In genomic region chr13:33126909-33127607, GRCh38 we compare ENCODE assay signal across 12 cellular contexts.
DNase-seq lines count a peak whose midpoint lies in the region; ATAC-seq, FAIRE-seq and TF ChIP-seq lines count a peak whose summit lies in the region.
"Had no signal": no experiment of that assay in that cellular context is flagged by ENCODE, and none has a peak within 500 bp of the region (broad histone marks: within the 10 kb centered on the region; RNA-seq: fewer than 3 reads in every experiment).

No MANE protein-coding gene starts in this region.

- no peaks in the 10 kb centered on the region for H3K27me3 Mint-ChIP-seq in MCF 10A (ENCODE audit: insufficient read depth, unreplicated experiment)
- H3K27me3 Mint-ChIP-seq: activated naive CD4-positive, alpha-beta T cell treated with anti-CD3 and anti-CD28 coated beads, Interleukin-2, amount 50 U/mL, for 24 hours had no signal

- POLR2A ChIA-PET in MCF 10A (lab: Yijun Ruan, JAX), result interaction anchor here (0.6 to 3.4 kb wide), 10 partner anchors 42 to 245 kb away, joined by 3 to 24 read pairs (median 7); no protein-coding TSS in a partner anchor

- H3K4me3 ChIP-seq in skeletal muscle satellite cell (ENCODE audit: low read length), result peak overlapping the region; percentile 20
- no peak overlapping the region for H3K4me3 ChIP-seq in H7 (ENCODE audit: insufficient read depth, low read depth, low read length)

- DNase-seq in EL (peak; percentile 50), MCF 10A (ENCODE audit: unreplicated experiment) (no peak), hepatic stellate cell (ENCODE audit: low spot score) (peak; percentile 45), H7 (no peak), RKO (ENCODE audit: low spot score) (no peak), HTR-8/SVneo (ENCODE audit: insufficient read length, low spot score) (no peak)
- DNase-seq: activated CD4-positive, CD25-positive, alpha-beta regulatory T cell treated with anti-CD3 and anti-CD28 coated beads, Interleukin-2, amount 50 U/mL, for 72 hours; NCI-H2081 treated with DMSO at 0.1 percent for 48 hours had no signal

- peaks cover 26% of the 10 kb centered on the region for H3K4me1 Mint-ChIP-seq in MCF 10A (ENCODE audit: insufficient read depth, unreplicated experiment)
- H3K4me1 Mint-ChIP-seq: activated naive CD4-positive, alpha-beta T cell treated with anti-CD3 and anti-CD28 coated beads, Interleukin-2, amount 50 U/mL, for 24 hours had no signal

- H3K27me3 ChIP-seq in skeletal muscle satellite cell (ENCODE audit: control insufficient read depth, insufficient read depth, low read length) (no peaks in the 10 kb centered on the region), H7 (ENCODE audit: control insufficient read depth, insufficient read depth, low read length) (no peaks in the 10 kb centered on the region)

- peaks cover 76% of the 10 kb centered on the region for H3K36me3 ChIP-seq in skeletal muscle satellite cell (ENCODE audit: insufficient read depth, low read length)
- no peaks in the 10 kb centered on the region; the same call in 1 of the 2 replicates for H3K36me3 ChIP-seq in H7 (replicated peaks; ENCODE audit: control insufficient read depth, insufficient read depth, low read length)

- no peak overlapping the region for H3K4me3 Mint-ChIP-seq in MCF 10A (ENCODE audit: unreplicated experiment)
- H3K4me3 Mint-ChIP-seq: activated naive CD4-positive, alpha-beta T cell treated with anti-CD3 and anti-CD28 coated beads, Interleukin-2, amount 50 U/mL, for 24 hours; CD14-positive monocyte had no signal

- peaks cover 43% of the 10 kb centered on the region for H3K4me1 ChIP-seq in skeletal muscle satellite cell (ENCODE audit: control insufficient read depth, insufficient read depth, low read length)

- intact Hi-C loops in MCF 10A (cut with micrococcal nuclease), result loop anchor here (1.0 to 10.0 kb wide), 2 partner anchors 153 to 418 kb away; no protein-coding TSS in a partner anchor

- no peak for FAIRE-seq in HTR-8/SVneo (lab: Jason Lieb, UNC)

- H3K9ac ChIP-seq in skeletal muscle satellite cell (ENCODE audit: low read depth, low read length), result peak overlapping the region; percentile 69

- no TSS peak for BruUV-seq in MCF 10A (replicated peaks; lab: Mats Ljungman, UMichigan)

- CTCF ChIA-PET in MCF 10A (lab: Yijun Ruan, JAX), result interaction anchor here (0.5 to 0.7 kb wide), 4 partner anchors 131 to 1158 kb away, joined by 3 to 4 read pairs (median 4); no protein-coding TSS in a partner anchor

- no peak for TF ChIP-seq CTCF in MCF 10A (IDR thresholded peaks at IDR 0.05; ENCODE audit: unreplicated experiment)

- ATAC-seq in HG03039 (IDR thresholded peaks at IDR 0.05; ENCODE audit: unreplicated experiment), result no peak

- H3K4me2 ChIP-seq in skeletal muscle satellite cell (ENCODE audit: low read length), result peak overlapping the region; percentile 63

- peak overlapping the region; percentile 79 for H3K27ac Mint-ChIP-seq in MCF 10A (ENCODE audit: low read depth, unreplicated experiment)
- H3K27ac Mint-ChIP-seq: activated naive CD4-positive, alpha-beta T cell treated with anti-CD3 and anti-CD28 coated beads, Interleukin-2, amount 50 U/mL, for 24 hours had no signal

- no peaks in the 10 kb centered on the region for H3K9me3 ChIP-seq in skeletal muscle satellite cell (replicated peaks; ENCODE audit: low read length)

- H3K36me3 Mint-ChIP-seq in MCF 10A (ENCODE audit: insufficient read depth, unreplicated experiment), result peaks cover 93% of the 10 kb centered on the region
- H3K36me3 Mint-ChIP-seq: activated naive CD4-positive, alpha-beta T cell treated with anti-CD3 and anti-CD28 coated beads, Interleukin-2, amount 50 U/mL, for 24 hours had no signal

- no peaks in the 10 kb centered on the region for H3K9me3 Mint-ChIP-seq in MCF 10A (ENCODE audit: unreplicated experiment)
- H3K9me3 Mint-ChIP-seq: activated naive CD4-positive, alpha-beta T cell treated with anti-CD3 and anti-CD28 coated beads, Interleukin-2, amount 50 U/mL, for 24 hours had no signal

Comparison
In these comparisons a context has a peak if more than half of its experiments do, and no peak if none do; other contexts are left out.
1. DNase-seq: peak in EL (single experiment) and hepatic stellate cell (single experiment); none in MCF 10A (single experiment), H7 (single experiment), RKO (single experiment) and HTR-8/SVneo (single experiment).